In the genomic region with DNA sequence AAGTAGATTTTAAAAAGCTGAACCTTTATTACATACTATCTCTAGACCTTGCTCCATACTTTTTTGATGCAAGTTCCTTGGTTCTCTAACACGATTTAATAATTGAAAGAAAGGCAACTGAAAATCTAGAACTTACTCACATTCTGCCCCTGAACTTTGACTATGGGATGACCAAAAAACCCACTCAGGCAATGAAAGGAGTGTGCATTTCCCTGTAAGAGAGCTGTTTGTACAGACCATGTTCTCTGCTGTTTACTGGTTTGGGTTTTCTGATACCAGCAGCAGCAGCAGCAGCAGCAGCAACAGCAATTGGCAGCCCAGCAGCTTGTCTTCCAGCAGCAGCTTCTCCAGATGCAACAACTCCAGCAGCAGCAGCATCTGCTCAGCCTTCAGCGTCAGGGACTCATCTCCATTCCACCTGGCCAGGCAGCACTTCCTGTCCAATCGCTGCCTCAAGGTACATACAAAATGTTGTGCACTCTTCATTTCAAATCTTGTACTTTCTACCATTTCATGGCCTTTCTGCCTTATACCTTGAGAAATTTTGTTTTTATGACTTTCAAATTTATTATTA, we compare ENCODE assay signal across 27 cellular contexts.
DNase-seq lines count a peak whose midpoint lies in the region; ATAC-seq, FAIRE-seq and TF ChIP-seq lines count a peak whose summit lies in the region.
"Had no signal": no experiment of that assay in that cellular context is flagged by ENCODE, and none has a peak within 500 bp of the region (broad histone marks: within the 10 kb centered on the region; RNA-seq: fewer than 3 reads in every experiment).

No MANE protein-coding gene starts in this region.

- no peak for TF ChIP-seq POLR2A in GM12891 (IDR thresholded peaks at IDR 0.05; ENCODE audit: low read depth, low read length)
- no peak for TF ChIP-seq POLR2A in ovary (IDR thresholded peaks at IDR 0.05)

- no peaks in the 10 kb centered on the region for H3K79me2 ChIP-seq in GM23338 (replicated peaks; ENCODE audit: insufficient read depth)

- H3K9me2 ChIP-seq in GM23338 (ENCODE audit: insufficient read depth) = no peaks in the 10 kb centered on the region

- H3K27me3 ChIP-seq in GM23338 (ENCODE audit: insufficient read depth) (no peaks in the 10 kb centered on the region), ovary (no peaks in the 10 kb centered on the region)
- H3K27me3 ChIP-seq: colonic mucosa, esophagus muscularis mucosa, spleen had no signal

- no peak overlapping the region; the same call in 1 of the 2 replicates for H3K27ac ChIP-seq in GM23338 (ENCODE audit: low read depth)
- H3K27ac ChIP-seq in ovary = no peak overlapping the region
- H3K27ac ChIP-seq: colonic mucosa, esophagus muscularis mucosa, HL-60, spleen had no signal

- H3K36me3 ChIP-seq in GM23338 (ENCODE audit: insufficient read depth) (no peaks in the 10 kb centered on the region), ovary (no peaks in the 10 kb centered on the region)
- H3K36me3 ChIP-seq: colonic mucosa, spleen had no signal

- H3K4me1 ChIP-seq in GM23338 (ENCODE audit: insufficient read depth) (peaks cover 34% of the 10 kb centered on the region), ovary (ENCODE audit: insufficient read depth) (no peaks in the 10 kb centered on the region)
- H3K4me1 ChIP-seq: colonic mucosa, spleen had no signal

- H3F3A ChIP-seq in GM23338 (replicated peaks; ENCODE audit: low read depth) = no peaks in the 10 kb centered on the region

- no peaks in the 10 kb centered on the region for H4K20me1 ChIP-seq in GM23338 (replicated peaks; ENCODE audit: insufficient read depth)

- ATAC-seq in GM23338 (no peak; the same call in 2 of the 3 replicates), GM21515 (IDR thresholded peaks at IDR 0.05; ENCODE audit: unreplicated experiment) (no peak), GM18870 (IDR thresholded peaks at IDR 0.05; ENCODE audit: unreplicated experiment) (no peak), GM18907 (IDR thresholded peaks at IDR 0.05; ENCODE audit: unreplicated experiment) (no peak)
- ATAC-seq: effector memory CD8-positive, alpha-beta T cell; stimulated activated naive CD8-positive, alpha-beta T cell treated with anti-CD3 and anti-CD28 coated beads, Interleukin-15, Interleukin-2, amounts not matched to agents 100 U/mL and 50 U/mL, for 24 hours had no signal

- H3K4me2 ChIP-seq in GM23338 = 0 out of 2 replicates have a peak overlapping the region, but pooled peaks have one; percentile 61

- no peaks in the 10 kb centered on the region for H3K9me3 Mint-ChIP-seq in GM23338
- H3K9me3 Mint-ChIP-seq: activated naive CD4-positive, alpha-beta T cell treated with anti-CD3 and anti-CD28 coated beads for 36 hours; effector memory CD8-positive, alpha-beta T cell; memory B cell; T-helper 1 cell treated with Interleukin-12 subunit alpha and Interleukin-12 subunit beta and Interleukin-4 antibody, amounts not matched to agents 30 μg/mL and 1 μg/mL, for 36 hours had no signal

- peak overlapping the region; percentile 63; the same call in 1 of the 2 replicates for H3K27ac Mint-ChIP-seq in GM23338
- H3K27ac Mint-ChIP-seq: activated naive CD4-positive, alpha-beta T cell treated with anti-CD3 and anti-CD28 coated beads for 36 hours; CD14-positive monocyte; effector memory CD8-positive, alpha-beta T cell; memory B cell; T-helper 1 cell treated with Interleukin-12 subunit alpha and Interleukin-12 subunit beta and Interleukin-4 antibody, amounts not matched to agents 30 μg/mL and 1 μg/mL, for 36 hours had no signal

- no peak for DNase-seq in GM12891 (ENCODE audit: insufficient read length, low spot score)
- peak; percentile 4 for DNase-seq in GM23338 (ENCODE audit: low spot score)
- peak; percentile 57 for DNase-seq in NCI-H146 treated with DMSO at 0.1 percent for 48 hours (lab: John Stamatoyannopoulos, UW; ENCODE audit: unreplicated experiment)
- DNase-seq in iPS-NIHi7 (ENCODE audit: extremely low spot score) = peak; percentile 11
- DNase-seq in ovary = no peak
- DNase-seq: activated CD4-positive, alpha-beta T cell treated with anti-CD3 and anti-CD28 coated beads for 48 hours; activated naive CD4-positive, alpha-beta T cell treated with anti-CD3 and anti-CD28 coated beads for 36 hours; activated T-cell treated with anti-CD3 and anti-CD28 coated beads, Interleukin-2, amount 50 U/mL, for 48 hours; amniotic stem cell; colonic mucosa; effector memory CD8-positive, alpha-beta T cell; NCI-H1105 treated with DMSO at 0.1 percent for 48 hours; spleen; stimulated activated CD4-positive, alpha-beta T cell treated with anti-CD3 and anti-CD28 coated beads, Interleukin-4, amount 100 ng/mL, for 4 hours; stimulated activated naive CD8-positive, alpha-beta T cell treated with anti-CD3 and anti-CD28 coated beads, Interleukin-15, Interleukin-2, amounts not matched to agents 100 U/mL and 50 U/mL, for 24 hours had no signal

- no peak overlapping the region for H3K4me3 ChIP-seq in GM23338
- H3K4me3 ChIP-seq in ovary = no peak overlapping the region
- H3K4me3 ChIP-seq: colonic mucosa, esophagus muscularis mucosa, spleen had no signal

- WGBS in ovary, 3 donors = 63 to 71% (median 68%) methylated on average over 3 of the region's 3 CpGs

- TF ChIP-seq EP300 in ovary (IDR thresholded peaks at IDR 0.05) = no peak

- FAIRE-seq in GM12891 (lab: Jason Lieb, UNC) = peak; percentile 71
- FAIRE-seq: bronchial epithelial cell, frontal cortex, G401.6, RCC 7860 had no signal

- peak overlapping the region; percentile 18; the same call in 1 of the 3 replicates for H3K4me3 Mint-ChIP-seq in GM23338
- H3K4me3 Mint-ChIP-seq: activated naive CD4-positive, alpha-beta T cell treated with anti-CD3 and anti-CD28 coated beads for 36 hours; CD14-positive monocyte; effector memory CD8-positive, alpha-beta T cell; memory B cell; T-helper 1 cell treated with Interleukin-12 subunit alpha and Interleukin-12 subunit beta and Interleukin-4 antibody, amounts not matched to agents 30 μg/mL and 1 μg/mL, for 36 hours had no signal

- intact Hi-C loops in ovary (cut with DNase I) = no loop called here

- H2AFZ ChIP-seq in GM23338 = peak overlapping the region; percentile 16; the same call in 1 of the 2 replicates

- no peaks in the 10 kb centered on the region for H3K27me3 Mint-ChIP-seq in GM23338 (ENCODE audit: insufficient read depth, low read depth, poor library complexity)
- H3K27me3 Mint-ChIP-seq: effector memory CD8-positive, alpha-beta T cell; memory B cell had no signal

- TF ChIP-seq CTCF in GM23338 (conservative IDR thresholded peaks at IDR 0.05; ENCODE audit: low read depth in 2 of 2) (no peak), ovary (IDR thresholded peaks at IDR 0.05) (no peak)

- H3K4me1 Mint-ChIP-seq in GM23338 = peaks cover 38% of the 10 kb centered on the region
- H3K4me1 Mint-ChIP-seq: CD14-positive monocyte had no signal

- H3K9me3 ChIP-seq in ovary = no peaks in the 10 kb centered on the region
- H3K9me3 ChIP-seq: colonic mucosa, esophagus muscularis mucosa, spleen had no signal

- H3K36me3 Mint-ChIP-seq in GM23338 (ENCODE audit: low read depth) = no peaks in the 10 kb centered on the region
- H3K36me3 Mint-ChIP-seq: CD14-positive monocyte, memory B cell had no signal

TF ChIP-seq in GM12891, 5 proteins besides CTCF, POLR2A, EP300 and RAD21:
- TF ChIP-seq TAF1 (IDR thresholded peaks at IDR 0.05; ENCODE audit: low read depth, low read length) = no peak
- no peak for TF ChIP-seq POU2F2 (IDR thresholded peaks at IDR 0.05; ENCODE audit: low read depth, low read length)
- no peak for TF ChIP-seq PAX5 (IDR thresholded peaks at IDR 0.05; ENCODE audit: insufficient read depth, low read length, severe bottlenecking)
- TF ChIP-seq SPI1 (IDR thresholded peaks at IDR 0.05; ENCODE audit: low read depth, low read length) = no peak
- no peak for TF ChIP-seq POLR2AphosphoS5 (IDR thresholded peaks at IDR 0.05; ENCODE audit: low read depth, low read length)

TF ChIP-seq in GM23338, 12 proteins besides CTCF, POLR2A, EP300 and RAD21 (continues in another document):
- no peak for TF ChIP-seq EZH2phosphoT487 (IDR thresholded peaks at IDR 0.05; ENCODE audit: unreplicated experiment)
- no peak for TF ChIP-seq CREB1 (CRISPR knock-in tag; IDR thresholded peaks at IDR 0.05; ENCODE audit: low read depth)
- no peak for TF ChIP-seq EZH2 (IDR thresholded peaks at IDR 0.05; ENCODE audit: low read depth, unreplicated experiment)

Comparison
In these comparisons a context has a peak if more than half of its experiments do, and no peak if none do; other contexts are left out.
1. DNase-seq: peak in GM23338 (single experiment), NCI-H146 treated with DMSO at 0.1 percent for 48 hours (single experiment) and iPS-NIHi7 (single experiment); none in GM12891 (single experiment) and ovary (0 of 5).